ENCODE assay signal across 23 cellular contexts in the genomic region with DNA sequence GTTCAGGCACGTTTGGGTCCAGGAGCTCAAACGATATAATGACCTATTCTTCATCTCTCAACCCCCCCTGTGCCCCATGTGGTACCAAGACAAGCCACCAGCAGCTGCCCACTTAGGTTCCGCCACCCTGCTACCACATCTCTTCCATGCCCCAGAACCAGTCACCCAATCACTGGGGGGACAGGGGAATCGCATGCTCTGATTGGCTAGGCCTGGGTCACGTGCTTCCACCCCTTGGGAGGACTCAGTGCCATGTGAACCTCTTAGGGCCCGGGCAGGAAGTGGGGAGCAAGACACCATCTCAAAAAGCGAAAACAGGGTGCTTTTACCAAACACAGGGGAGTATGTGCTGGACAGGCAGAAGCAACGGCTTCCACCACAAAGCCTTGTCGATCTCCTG.
"Had no signal": no experiment of that assay in that cellular context is flagged by ENCODE, and none has a peak within 500 bp of the region (broad histone marks: within the 10 kb centered on the region; RNA-seq: fewer than 3 reads in every experiment).

No MANE protein-coding gene starts in this region.

- H3K9me3 Mint-ChIP-seq: nephron; stimulated activated naive CD8-positive, alpha-beta T cell treated with anti-CD3 and anti-CD28 coated beads, Interleukin-15, amount 100 ng/mL, for 72 hours had no signal

- ATAC-seq: heart right ventricle; left cardiac atrium; lower lobe of right lung; pancreas; psoas muscle; sciatic nerve; stimulated activated naive B cell treated with anti-CD40 and anti-IgM and Interleukin-4, amounts not matched to agents 10 μg/mL and 1 μg/mL and 100 μg/mL, for 72 hours; stimulated activated naive CD8-positive, alpha-beta T cell treated with anti-CD3 and anti-CD28 coated beads, Interleukin-15, amount 100 ng/mL, for 72 hours had no signal

- H3K4me3 ChIP-seq: coronary artery, heart right ventricle, left ventricle myocardium inferior, lower lobe of right lung, pancreas, psoas muscle, spleen, thoracic aorta, transverse colon had no signal

- H3K27ac Mint-ChIP-seq: stimulated activated naive B cell treated with anti-CD40 and anti-IgM and Interleukin-4, amounts not matched to agents 10 μg/mL and 1 μg/mL and 100 μg/mL, for 72 hours; stimulated activated naive CD8-positive, alpha-beta T cell treated with anti-CD3 and anti-CD28 coated beads, Interleukin-15, amount 100 ng/mL, for 72 hours had no signal

- DNase-seq: effector CD8-positive, alpha-beta T cell; heart right ventricle; hypothalamus; kidney; left cardiac atrium; left ventricle myocardium inferior; lower lobe of right lung; mesenchymal stem cell; naive B cell; occipital lobe; pancreas; psoas muscle; spleen; stimulated activated CD4-positive, alpha-beta T cell treated with anti-CD3 and anti-CD28 coated beads, Interleukin-15, amount 100 ng/mL, for 24 hours; stimulated activated CD4-positive, alpha-beta T cell treated with anti-CD3 and anti-CD28 coated beads, Interleukin-1b, Interleukin-23, amount 100 ng/mL, for 48 hours; stimulated activated CD4-positive, alpha-beta T cell treated with anti-CD3 and anti-CD28 coated beads, Interleukin-4, amount 100 ng/mL, for 24 hours; stimulated activated naive B cell treated with anti-CD40 and anti-IgM and Interleukin-4, amounts not matched to agents 10 μg/mL and 1 μg/mL and 100 μg/mL, for 72 hours; stimulated activated naive CD8-positive, alpha-beta T cell treated with anti-CD3 and anti-CD28 coated beads, Interleukin-15, amount 100 ng/mL, for 72 hours; transverse colon had no signal

- H3K9me3 ChIP-seq: heart right ventricle, left ventricle myocardium inferior, lower lobe of right lung, pancreas, psoas muscle, thoracic aorta, transverse colon had no signal

- H3K4me3 Mint-ChIP-seq: nephron; stimulated activated naive B cell treated with anti-CD40 and anti-IgM and Interleukin-4, amounts not matched to agents 10 μg/mL and 1 μg/mL and 100 μg/mL, for 72 hours; stimulated activated naive CD8-positive, alpha-beta T cell treated with anti-CD3 and anti-CD28 coated beads, Interleukin-15, amount 100 ng/mL, for 72 hours had no signal

- H3K4me1 ChIP-seq: heart right ventricle, left ventricle myocardium inferior, lower lobe of right lung, pancreas, psoas muscle had no signal

- H3K27me3 Mint-ChIP-seq: naive B cell; stimulated activated naive B cell treated with anti-CD40 and anti-IgM and Interleukin-4, amounts not matched to agents 10 μg/mL and 1 μg/mL and 100 μg/mL, for 72 hours; stimulated activated naive CD8-positive, alpha-beta T cell treated with anti-CD3 and anti-CD28 coated beads, Interleukin-15, amount 100 ng/mL, for 72 hours had no signal

- H3K27me3 ChIP-seq: heart right ventricle, pancreas, spleen, transverse colon had no signal

- H3K27ac ChIP-seq: coronary artery, heart right ventricle, left ventricle myocardium inferior, lower lobe of right lung, pancreas, psoas muscle, spleen, thoracic aorta, transverse colon had no signal

- H3K36me3 ChIP-seq: left ventricle myocardium inferior, pancreas, thoracic aorta, transverse colon had no signal
